1 cellular context compared by ENCODE assay signal in the genomic region with DNA sequence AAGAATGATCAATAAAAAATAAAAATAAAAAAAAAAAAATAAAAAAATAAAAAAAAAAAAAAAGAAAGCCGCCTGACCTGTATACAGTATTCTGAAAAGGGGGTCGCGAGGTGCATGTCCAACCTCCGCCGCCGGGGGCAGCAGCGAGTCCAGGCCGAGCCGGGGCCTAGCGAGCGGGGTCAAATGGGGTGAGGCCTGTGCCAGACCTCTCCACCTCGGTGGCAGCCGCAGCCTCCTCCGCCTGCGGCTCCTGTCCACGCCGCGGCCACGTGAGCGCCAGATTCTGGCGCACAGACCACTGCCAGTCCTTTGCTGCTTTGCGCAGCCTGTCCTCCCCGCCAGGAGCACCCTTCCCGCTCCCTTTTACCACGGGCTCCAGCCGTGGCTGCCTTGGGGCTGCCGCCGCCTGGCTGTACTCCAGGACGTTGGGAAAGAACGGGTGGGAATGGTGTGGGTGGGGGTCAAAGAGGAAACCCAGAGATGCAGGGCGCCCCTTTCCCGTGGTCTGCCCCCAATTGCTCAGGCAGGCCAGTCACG.
TF ChIP-seq lines count a peak whose summit lies in the region.

No MANE protein-coding gene starts in this region.

TF ChIP-seq in HCT116, 20 proteins besides CTCF, POLR2A, EP300 and RAD21 (continued from another document):
- TF ChIP-seq, protein P1, sequence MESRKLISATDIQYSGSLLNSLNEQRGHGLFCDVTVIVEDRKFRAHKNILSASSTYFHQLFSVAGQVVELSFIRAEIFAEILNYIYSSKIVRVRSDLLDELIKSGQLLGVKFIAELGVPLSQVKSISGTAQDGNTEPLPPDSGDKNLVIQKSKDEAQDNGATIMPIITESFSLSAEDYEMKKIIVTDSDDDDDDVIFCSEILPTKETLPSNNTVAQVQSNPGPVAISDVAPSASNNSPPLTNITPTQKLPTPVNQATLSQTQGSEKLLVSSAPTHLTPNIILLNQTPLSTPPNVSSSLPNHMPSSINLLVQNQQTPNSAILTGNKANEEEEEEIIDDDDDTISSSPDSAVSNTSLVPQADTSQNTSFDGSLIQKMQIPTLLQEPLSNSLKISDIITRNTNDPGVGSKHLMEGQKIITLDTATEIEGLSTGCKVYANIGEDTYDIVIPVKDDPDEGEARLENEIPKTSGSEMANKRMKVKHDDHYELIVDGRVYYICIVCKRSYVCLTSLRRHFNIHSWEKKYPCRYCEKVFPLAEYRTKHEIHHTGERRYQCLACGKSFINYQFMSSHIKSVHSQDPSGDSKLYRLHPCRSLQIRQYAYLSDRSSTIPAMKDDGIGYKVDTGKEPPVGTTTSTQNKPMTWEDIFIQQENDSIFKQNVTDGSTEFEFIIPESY (IDR thresholded peaks at IDR 0.05; ENCODE audit: extremely low read depth, insufficient replicate concordance, low read length) = no peak
- TF ChIP-seq SRF (IDR thresholded peaks at IDR 0.05; ENCODE audit: low read depth) = no peak
